Comparison of ENCODE assay signal across 1 cellular context in genomic region chr21:44735821-44736220, GRCh38.
TF ChIP-seq lines count a peak whose summit lies in the region.

No MANE protein-coding gene starts in this region.

TF ChIP-seq in GM23338, 12 proteins besides CTCF, POLR2A, EP300 and RAD21 (continued from another document):
- TF ChIP-seq ZNF462 (CRISPR knock-in tag; IDR thresholded peaks at IDR 0.05) (no peak), STAT1 (IDR thresholded peaks at IDR 0.05; ENCODE audit: unreplicated experiment) (no peak), EZH2phosphoT487 (IDR thresholded peaks at IDR 0.05; ENCODE audit: unreplicated experiment) (no peak), POLR2AphosphoS5 (IDR thresholded peaks at IDR 0.05; ENCODE audit: low read depth) (no peak), JUNB (IDR thresholded peaks at IDR 0.05; ENCODE audit: unreplicated experiment) (no peak), EZH2 (IDR thresholded peaks at IDR 0.05; ENCODE audit: low read depth, unreplicated experiment) (no peak), ZNF331 (CRISPR knock-in tag; IDR thresholded peaks at IDR 0.05; ENCODE audit: low read depth) (no peak), REST (IDR thresholded peaks at IDR 0.05; ENCODE audit: unreplicated experiment) (no peak), NANOG (IDR thresholded peaks at IDR 0.05; ENCODE audit: borderline replicate concordance) (no peak), CREB1 (CRISPR knock-in tag; IDR thresholded peaks at IDR 0.05; ENCODE audit: low read depth) (no peak), ETS1 (IDR thresholded peaks at IDR 0.05) (no peak)
TF ChIP-seq in GM23338: peak in this region for 0.
